8 cellular contexts compared by ENCODE assay signal in the genomic region with DNA sequence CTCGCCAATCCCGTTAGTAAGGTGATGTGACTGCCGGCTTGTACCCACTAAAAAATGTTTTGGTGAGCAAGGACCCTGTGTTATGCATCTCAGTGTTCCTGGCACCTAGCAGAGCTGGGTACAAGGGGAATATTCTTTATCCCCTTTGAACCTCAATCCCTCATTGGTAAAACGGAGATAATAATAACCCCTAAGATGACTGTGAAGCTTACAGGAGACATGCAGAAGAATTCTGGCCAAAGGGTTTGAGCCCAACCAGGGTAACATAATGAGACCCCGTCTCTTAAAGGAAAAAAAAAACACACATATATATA. TPM values are rescaled to one million over a fixed set of nuclear protein-coding genes. Genes with fewer than 3 reads are reported as not detected.
DNase-seq lines count a peak whose midpoint lies in the region; ATAC-seq, FAIRE-seq and TF ChIP-seq lines count a peak whose summit lies in the region.

No MANE protein-coding gene starts in this region.

- H3K4me1 Mint-ChIP-seq in IgD-negative memory B cell (peaks cover 34 to 39% (median 34%) of the 10 kb centered on the region in 3 donors), naive B cell (peaks cover 50 to 75% (median 57%) of the 10 kb centered on the region in 3 donors)
- peaks cover 58% of the 10 kb centered on the region for H3K4me1 Mint-ChIP-seq in central memory CD8-positive, alpha-beta T cell

- TF ChIP-seq CTCF in AG04449 (IDR thresholded peaks at IDR 0.05; ENCODE audit: insufficient read depth, low read length, missing control alignments) = no peak

- peak overlapping the region; percentile 77 for H3K4me3 ChIP-seq in AG04449 (ENCODE audit: low read depth, low read length)

- DNase-seq in AG04449 (ENCODE audit: low read depth, low spot score) = no peak
- DNase-seq in central memory CD8-positive, alpha-beta T cell (ENCODE audit: low spot score in 2 of 2) = no peak
- DNase-seq in naive B cell = no peak
- no peak for DNase-seq in GM19239 (ENCODE audit: insufficient read length, low spot score)
- DNase-seq in NCI-H524 treated with DMSO at 0.1 percent for 48 hours (lab: John Stamatoyannopoulos, UW) = no peak
- DNase-seq in NCI-H1436 (lab: John Stamatoyannopoulos, UW) = no peak
- DNase-seq in NCI-H345 treated with DMSO at 0.1 percent for 48 hours (lab: John Stamatoyannopoulos, UW; ENCODE audit: unreplicated experiment) = no peak

- POLR2A ChIA-PET in AG04449 (lab: Yijun Ruan, JAX) = interaction anchor here (1.3 kb wide), 1 partner anchor 30 kb away, joined by 5 read pairs; no protein-coding TSS in a partner anchor

- ATAC-seq in central memory CD8-positive, alpha-beta T cell (replicated peaks; ENCODE audit: extremely low read depth, poor library complexity, severe bottlenecking) = no peak
- no peak for ATAC-seq in naive B cell (ENCODE audit: low read depth in 2 of 2)

- no peaks in the 10 kb centered on the region for H3K36me3 Mint-ChIP-seq in IgD-negative memory B cell
- peaks cover 24% of the 10 kb centered on the region for H3K36me3 Mint-ChIP-seq in central memory CD8-positive, alpha-beta T cell (ENCODE audit: insufficient read depth)
- peaks cover 15 to 18% of the 10 kb centered on the region in 2 donors for H3K36me3 Mint-ChIP-seq in naive B cell

- peaks cover 0 to 2% (median 0%) of the 10 kb centered on the region in 3 donors for H3K9me3 Mint-ChIP-seq in IgD-negative memory B cell
- no peaks in the 10 kb centered on the region for H3K9me3 Mint-ChIP-seq in central memory CD8-positive, alpha-beta T cell
- no peaks in the 10 kb centered on the region for H3K9me3 Mint-ChIP-seq in naive B cell

- H3K4me3 Mint-ChIP-seq in IgD-negative memory B cell = peak overlapping the region; percentile 92 to 98 (median 94)
- H3K4me3 Mint-ChIP-seq in central memory CD8-positive, alpha-beta T cell = peak overlapping the region; percentile 92
- peak overlapping the region; percentile 89 to 99 (median 97) for H3K4me3 Mint-ChIP-seq in naive B cell

- H3K27me3 Mint-ChIP-seq in IgD-negative memory B cell (no peaks in the 10 kb centered on the region), naive B cell (no peaks in the 10 kb centered on the region)
- H3K27me3 Mint-ChIP-seq in central memory CD8-positive, alpha-beta T cell = no peaks in the 10 kb centered on the region

- H3K27ac Mint-ChIP-seq in IgD-negative memory B cell (peak overlapping the region; percentile 86 to 95 (median 92)), naive B cell (peak overlapping the region; percentile 90 to 98 (median 94))
- H3K27ac Mint-ChIP-seq in central memory CD8-positive, alpha-beta T cell (ENCODE audit: low read depth) = peak overlapping the region; percentile 99

- no peak for FAIRE-seq in GM19239 (lab: Jason Lieb, UNC)

- CTCF ChIA-PET in AG04449 (lab: Yijun Ruan, JAX) = interaction anchor here (1.0 to 1.8 kb wide), 2 partner anchors 50 to 74 kb away, joined by 4 to 7 read pairs; no protein-coding TSS in a partner anchor

RNA-seq across cellular contexts. Expression of a gene that starts 0.9 kb away (rescaled TPM):
- polyA plus RNA-seq in IgD-negative memory B cell (219 TPM), naive B cell (ENCODE audit: low read depth in 6 of 6) (100 to 1,000 TPM; 154 to 303 (median 222) TPM)

RNA-seq across cellular contexts. Expression of a gene that starts 47.8 kb away (rescaled TPM):
- polyA plus RNA-seq in IgD-negative memory B cell (14.4 TPM), naive B cell (ENCODE audit: low read depth in 6 of 6) (10 to 100 TPM in 2 of 6 donors, 1 to 10 TPM in 4; 3.8 to 15.0 (median 8.2) TPM)

RNA-seq across cellular contexts. Expression of a gene that starts 48.1 kb away (rescaled TPM):
- polyA plus RNA-seq in IgD-negative memory B cell = 12.4 TPM
- polyA plus RNA-seq in naive B cell (ENCODE audit: low read depth in 6 of 6) = 10 to 100 TPM in 5 of 6 donors, 1 to 10 TPM in 1; 8.8 to 20.1 (median 12.7) TPM

RNA-seq across cellular contexts. Expression of a gene that starts 56.4 kb away (rescaled TPM):
- 7.1 TPM for polyA plus RNA-seq in IgD-negative memory B cell
- 10 to 100 TPM in 1 of 6 donors, 1 to 10 TPM in 5; 5.8 to 19.3 (median 8.8) TPM for polyA plus RNA-seq in naive B cell (ENCODE audit: low read depth in 6 of 6)
